Comparison of ENCODE assay signal across 18 cellular contexts in genomic region chr1:65109515-65109914, GRCh38.
"Had no signal": no experiment of that assay in that cellular context is flagged by ENCODE, and none has a peak within 500 bp of the region (broad histone marks: within the 10 kb centered on the region; RNA-seq: fewer than 3 reads in every experiment).

No MANE protein-coding gene starts in this region.

- H3K36me3 Mint-ChIP-seq: activated CD4-positive, alpha-beta memory T cell treated with anti-CD3 and anti-CD28 coated beads for 36 hours; activated CD8-positive, alpha-beta memory T cell treated with anti-CD3 and anti-CD28 coated beads, Interleukin-2, amount 10 ng/mL, durations not matched to agents 7 days and 5 days; immature natural killer cell; natural killer cell had no signal

- H3K4me1 Mint-ChIP-seq: activated CD4-positive, alpha-beta T cell treated with anti-CD3 and anti-CD28 coated beads for 36 hours; activated CD8-positive, alpha-beta memory T cell treated with anti-CD3 and anti-CD28 coated beads, Interleukin-2, amount 10 ng/mL, durations not matched to agents 7 days and 5 days; immature natural killer cell; natural killer cell; stimulated activated memory B cell treated with anti-CD40 and anti-IgM and Interleukin-4, amounts not matched to agents 10 μg/mL and 1 μg/mL and 100 μg/mL, for 72 hours had no signal

- H3K27me3 ChIP-seq: ascending aorta, neutrophil, tibial artery, uterus had no signal

- H2AFZ ChIP-seq: parathyroid adenoma had no signal

- H3K36me3 ChIP-seq: ascending aorta, neutrophil, tibial artery, uterus had no signal

- H3K9me3 Mint-ChIP-seq: activated CD4-positive, alpha-beta memory T cell treated with anti-CD3 and anti-CD28 coated beads for 36 hours; activated naive CD4-positive, alpha-beta T cell treated with anti-CD3 and anti-CD28 coated beads for 36 hours; activated T-helper 2 cell treated with anti-CD3 and anti-CD28 coated beads, Interferon-gamma antibody, Interleukin-2, Interleukin-4, amounts not matched to agents 10 μg/mL and 5 μg/mL and 100 μg/mL, durations not matched to agents 14 hours and 24 hours and 36 hours; immature natural killer cell; natural killer cell had no signal

- H3K4me3 Mint-ChIP-seq: activated CD4-positive, alpha-beta memory T cell treated with anti-CD3 and anti-CD28 coated beads for 36 hours; activated CD4-positive, alpha-beta T cell treated with anti-CD3 and anti-CD28 coated beads for 36 hours; activated CD8-positive, alpha-beta memory T cell treated with anti-CD3 and anti-CD28 coated beads, Interleukin-2, amount 10 ng/mL, durations not matched to agents 7 days and 5 days; activated naive CD4-positive, alpha-beta T cell treated with anti-CD3 and anti-CD28 coated beads for 36 hours; effector memory CD8-positive, alpha-beta T cell; immature natural killer cell; natural killer cell; stimulated activated memory B cell treated with anti-CD40 and anti-IgM and Interleukin-4, amounts not matched to agents 10 μg/mL and 1 μg/mL and 100 μg/mL, for 72 hours had no signal

- H3K27ac ChIP-seq: ascending aorta, neutrophil, parathyroid adenoma, tibial artery, uterus had no signal

- H3K4me1 ChIP-seq: parathyroid adenoma, uterus had no signal

- DNase-seq: activated CD4-positive, alpha-beta memory T cell treated with anti-CD3 and anti-CD28 coated beads for 36 hours; activated CD4-positive, alpha-beta T cell treated with anti-CD3 and anti-CD28 coated beads for 36 hours; activated CD8-positive, alpha-beta memory T cell treated with anti-CD3 and anti-CD28 coated beads, Interleukin-2, amount 10 ng/mL, durations not matched to agents 7 days and 5 days; activated naive CD4-positive, alpha-beta T cell treated with anti-CD3 and anti-CD28 coated beads for 36 hours; activated T-cell treated with anti-CD3 and anti-CD28 coated beads, Interleukin-2, amount 50 U/mL, for 1 hour; dermis blood vessel endothelial cell; effector memory CD8-positive, alpha-beta T cell; head of caudate nucleus; immature natural killer cell; mesendoderm; natural killer cell; tibial artery; uterus had no signal

- H3K9me3 ChIP-seq: ascending aorta, neutrophil, tibial artery, uterus had no signal

- ATAC-seq: activated CD4-positive, alpha-beta T cell treated with anti-CD3 and anti-CD28 coated beads for 36 hours; activated CD8-positive, alpha-beta memory T cell treated with anti-CD3 and anti-CD28 coated beads, Interleukin-2, amount 10 ng/mL, durations not matched to agents 7 days and 5 days; effector memory CD8-positive, alpha-beta T cell; natural killer cell; stimulated activated memory B cell treated with anti-CD40 and anti-IgM and Interleukin-4, amounts not matched to agents 10 μg/mL and 1 μg/mL and 100 μg/mL, for 72 hours had no signal

- H3K79me2 ChIP-seq: parathyroid adenoma had no signal

- H3K27ac Mint-ChIP-seq: activated CD4-positive, alpha-beta memory T cell treated with anti-CD3 and anti-CD28 coated beads for 36 hours; activated CD4-positive, alpha-beta T cell treated with anti-CD3 and anti-CD28 coated beads for 36 hours; activated CD8-positive, alpha-beta memory T cell treated with anti-CD3 and anti-CD28 coated beads, Interleukin-2, amount 10 ng/mL, durations not matched to agents 7 days and 5 days; activated naive CD4-positive, alpha-beta T cell treated with anti-CD3 and anti-CD28 coated beads for 36 hours; activated T-helper 2 cell treated with anti-CD3 and anti-CD28 coated beads, Interferon-gamma antibody, Interleukin-2, Interleukin-4, amounts not matched to agents 10 μg/mL and 5 μg/mL and 100 μg/mL, durations not matched to agents 14 hours and 24 hours and 36 hours; effector memory CD8-positive, alpha-beta T cell; immature natural killer cell; natural killer cell; stimulated activated memory B cell treated with anti-CD40 and anti-IgM and Interleukin-4, amounts not matched to agents 10 μg/mL and 1 μg/mL and 100 μg/mL, for 72 hours had no signal

- H3K4me3 ChIP-seq: ascending aorta, tibial artery, uterus had no signal
